ENCODE assay signal across 22 cellular contexts in genomic region chr17:18071751-18072150, GRCh38.
"Had no signal": no experiment of that assay in that cellular context is flagged by ENCODE, and none has a peak within 500 bp of the region (broad histone marks: within the 10 kb centered on the region; RNA-seq: fewer than 3 reads in every experiment).

No MANE protein-coding gene starts in this region.

- DNase-seq: activated CD4-positive, alpha-beta T cell treated with anti-CD3 and anti-CD28 coated beads, Interleukin-2, amount 50 U/mL, for 48 hours; activated gamma-delta T cell; activated naive CD4-positive, alpha-beta T cell treated with anti-CD3 and anti-CD28 coated beads, Interleukin-2, amount 50 U/mL, for 16 hours; effector CD4-positive, alpha-beta T cell; heart right ventricle; left colon; naive B cell; pancreas; right cardiac atrium; stimulated activated CD4-positive, alpha-beta T cell treated with anti-CD3 and anti-CD28 coated beads, Interleukin-12 subunit alpha, Interleukin-12 subunit beta, amount 100 ng/mL, for 4 hours; stimulated activated CD4-positive, alpha-beta T cell treated with anti-CD3 and anti-CD28 coated beads, Interleukin-4, amount 100 ng/mL, for 4 hours; substantia nigra; T-cell; thyroid gland had no signal

- H3K4me1 Mint-ChIP-seq: memory B cell, naive B cell had no signal

- H3K27ac Mint-ChIP-seq: dendritic cell treated with granulocyte-macrophage colony-stimulating factor and Interleukin-4, amounts not matched to agents 40 ng/mL and 50 ng/mL, for 4 days; memory B cell; naive B cell; stimulated activated naive CD8-positive, alpha-beta T cell treated with anti-CD3 and anti-CD28 coated beads, Interleukin-15, Interleukin-2, amounts not matched to agents 100 ng/mL and 50 ng/mL, for 24 hours; T-cell; T-helper 2 cell treated with Interferon-gamma antibody and Interleukin-4, amounts not matched to agents 5 μg/mL and 100 μg/mL, for 36 hours had no signal

- H3K27me3 ChIP-seq: pancreas, thyroid gland had no signal

- H3K4me1 ChIP-seq: pancreas had no signal

- H3K36me3 Mint-ChIP-seq: brain, naive B cell had no signal

- H3K9me3 ChIP-seq: heart right ventricle, pancreas, thyroid gland had no signal

- H3K27me3 Mint-ChIP-seq: brain had no signal

- H3K36me3 ChIP-seq: pancreas, thyroid gland had no signal

- H3K27ac ChIP-seq: heart right ventricle, pancreas, thyroid gland, VCaP had no signal

- FAIRE-seq: endometrium, keratinocyte, pancreas had no signal

- H3K4me3 ChIP-seq: pancreas, thyroid gland had no signal

- H3K9me3 Mint-ChIP-seq: brain; dendritic cell treated with granulocyte-macrophage colony-stimulating factor and Interleukin-4, amounts not matched to agents 40 ng/mL and 50 ng/mL, for 4 days; memory B cell; naive B cell; stimulated activated naive CD8-positive, alpha-beta T cell treated with anti-CD3 and anti-CD28 coated beads, Interleukin-15, Interleukin-2, amounts not matched to agents 100 ng/mL and 50 ng/mL, for 24 hours; T-cell; T-helper 2 cell treated with Interferon-gamma antibody and Interleukin-4, amounts not matched to agents 5 μg/mL and 100 μg/mL, for 36 hours had no signal

- H3K4me3 Mint-ChIP-seq: brain; dendritic cell treated with granulocyte-macrophage colony-stimulating factor and Interleukin-4, amounts not matched to agents 40 ng/mL and 50 ng/mL, for 4 days; memory B cell; naive B cell; stimulated activated naive CD8-positive, alpha-beta T cell treated with anti-CD3 and anti-CD28 coated beads, Interleukin-15, Interleukin-2, amounts not matched to agents 100 ng/mL and 50 ng/mL, for 24 hours; T-cell; T-helper 2 cell treated with Interferon-gamma antibody and Interleukin-4, amounts not matched to agents 5 μg/mL and 100 μg/mL, for 36 hours had no signal

- ATAC-seq: left colon, T-cell had no signal
